ENCODE assay signal across 1 cellular context in genomic region chr9:116417464-116417863, GRCh38.
TF ChIP-seq lines count a peak whose summit lies in the region.

No MANE protein-coding gene starts in this region.

TF ChIP-seq in K562, 482 proteins besides CTCF, POLR2A, EP300 and RAD21 (continued from another document and continues in another):
- TF ChIP-seq JUND (IDR thresholded peaks at IDR 0.05; ENCODE audit: borderline replicate concordance, low read depth, low read length): peak; percentile 72
- TF ChIP-seq JUND (tag; IDR thresholded peaks at IDR 0.05; ENCODE audit: borderline replicate concordance, low read depth, low read length): peak; percentile 67; the same call in 1 of the 3 replicates
- TF ChIP-seq ZNF699 (CRISPR knock-in tag; IDR thresholded peaks at IDR 0.05; ENCODE audit: insufficient replicate concordance): no peak
- TF ChIP-seq RERE (CRISPR knock-in tag; IDR thresholded peaks at IDR 0.05; ENCODE audit: borderline replicate concordance): no peak
- TF ChIP-seq, protein P1, sequence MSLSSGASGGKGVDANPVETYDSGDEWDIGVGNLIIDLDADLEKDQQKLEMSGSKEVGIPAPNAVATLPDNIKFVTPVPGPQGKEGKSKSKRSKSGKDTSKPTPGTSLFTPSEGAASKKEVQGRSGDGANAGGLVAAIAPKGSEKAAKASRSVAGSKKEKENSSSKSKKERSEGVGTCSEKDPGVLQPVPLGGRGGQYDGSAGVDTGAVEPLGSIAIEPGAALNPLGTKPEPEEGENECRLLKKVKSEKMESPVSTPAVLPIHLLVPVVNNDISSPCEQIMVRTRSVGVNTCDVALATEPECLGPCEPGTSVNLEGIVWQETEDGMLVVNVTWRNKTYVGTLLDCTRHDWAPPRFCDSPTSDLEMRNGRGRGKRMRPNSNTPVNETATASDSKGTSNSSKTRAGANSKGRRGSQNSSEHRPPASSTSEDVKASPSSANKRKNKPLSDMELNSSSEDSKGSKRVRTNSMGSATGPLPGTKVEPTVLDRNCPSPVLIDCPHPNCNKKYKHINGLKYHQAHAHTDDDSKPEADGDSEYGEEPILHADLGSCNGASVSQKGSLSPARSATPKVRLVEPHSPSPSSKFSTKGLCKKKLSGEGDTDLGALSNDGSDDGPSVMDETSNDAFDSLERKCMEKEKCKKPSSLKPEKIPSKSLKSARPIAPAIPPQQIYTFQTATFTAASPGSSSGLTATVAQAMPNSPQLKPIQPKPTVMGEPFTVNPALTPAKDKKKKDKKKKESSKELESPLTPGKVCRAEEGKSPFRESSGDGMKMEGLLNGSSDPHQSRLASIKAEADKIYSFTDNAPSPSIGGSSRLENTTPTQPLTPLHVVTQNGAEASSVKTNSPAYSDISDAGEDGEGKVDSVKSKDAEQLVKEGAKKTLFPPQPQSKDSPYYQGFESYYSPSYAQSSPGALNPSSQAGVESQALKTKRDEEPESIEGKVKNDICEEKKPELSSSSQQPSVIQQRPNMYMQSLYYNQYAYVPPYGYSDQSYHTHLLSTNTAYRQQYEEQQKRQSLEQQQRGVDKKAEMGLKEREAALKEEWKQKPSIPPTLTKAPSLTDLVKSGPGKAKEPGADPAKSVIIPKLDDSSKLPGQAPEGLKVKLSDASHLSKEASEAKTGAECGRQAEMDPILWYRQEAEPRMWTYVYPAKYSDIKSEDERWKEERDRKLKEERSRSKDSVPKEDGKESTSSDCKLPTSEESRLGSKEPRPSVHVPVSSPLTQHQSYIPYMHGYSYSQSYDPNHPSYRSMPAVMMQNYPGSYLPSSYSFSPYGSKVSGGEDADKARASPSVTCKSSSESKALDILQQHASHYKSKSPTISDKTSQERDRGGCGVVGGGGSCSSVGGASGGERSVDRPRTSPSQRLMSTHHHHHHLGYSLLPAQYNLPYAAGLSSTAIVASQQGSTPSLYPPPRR (CRISPR knock-in tag; IDR thresholded peaks at IDR 0.05; ENCODE audit: borderline replicate concordance): no peak
- TF ChIP-seq NFE2L1 (tag; IDR thresholded peaks at IDR 0.05; ENCODE audit: borderline replicate concordance, low read depth): no peak
- TF ChIP-seq ELF2 (CRISPR knock-in tag; IDR thresholded peaks at IDR 0.05): no peak
- no peak for TF ChIP-seq NKRF (IDR thresholded peaks at IDR 0.05; ENCODE audit: borderline replicate concordance)
- peak; percentile 37; the same call in 1 of the 2 replicates for TF ChIP-seq JUN (IDR thresholded peaks at IDR 0.05; ENCODE audit: borderline replicate concordance, low read depth, low read length)
- no peak for TF ChIP-seq JUN (CRISPR knock-in tag; IDR thresholded peaks at IDR 0.05; ENCODE audit: borderline replicate concordance)
- no peak for TF ChIP-seq SMARCE1 (IDR thresholded peaks at IDR 0.05)
- TF ChIP-seq WHSC1 (IDR thresholded peaks at IDR 0.05; ENCODE audit: low read length): no peak
- TF ChIP-seq, protein P2, sequence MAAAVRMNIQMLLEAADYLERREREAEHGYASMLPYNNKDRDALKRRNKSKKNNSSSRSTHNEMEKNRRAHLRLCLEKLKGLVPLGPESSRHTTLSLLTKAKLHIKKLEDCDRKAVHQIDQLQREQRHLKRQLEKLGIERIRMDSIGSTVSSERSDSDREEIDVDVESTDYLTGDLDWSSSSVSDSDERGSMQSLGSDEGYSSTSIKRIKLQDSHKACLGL (CRISPR knock-in tag; IDR thresholded peaks at IDR 0.05; ENCODE audit: borderline replicate concordance, poor library complexity, severe bottlenecking): no peak
- TF ChIP-seq RBM39 (optimal IDR thresholded peaks at IDR 0.05; ENCODE audit: low read depth, low read length): no peak
- no peak for TF ChIP-seq CHCHD3 (CRISPR knock-in tag; IDR thresholded peaks at IDR 0.05)
- no peak for TF ChIP-seq XRCC5 (IDR thresholded peaks at IDR 0.05; ENCODE audit: low read depth, low read length)
- no peak for TF ChIP-seq NR2F6 (CRISPR knock-in tag; IDR thresholded peaks at IDR 0.05)
- no peak for TF ChIP-seq NCOA4 (IDR thresholded peaks at IDR 0.05; ENCODE audit: partially characterized antibody)
- TF ChIP-seq RREB1 (CRISPR knock-in tag; IDR thresholded peaks at IDR 0.05): no peak
- TF ChIP-seq SIX5 (IDR thresholded peaks at IDR 0.05; ENCODE audit: borderline replicate concordance in 1 of 2, insufficient read depth in 1 of 2, low read depth in 1 of 2, low read length in 2 of 2): no peak
- no peak for TF ChIP-seq ZNF282 (CRISPR knock-in tag; IDR thresholded peaks at IDR 0.05)
- TF ChIP-seq HNRNPK (IDR thresholded peaks at IDR 0.05; ENCODE audit: low read depth, low read length, poor library complexity, severe bottlenecking): no peak
- no peak for TF ChIP-seq TCFL5 (CRISPR knock-in tag; conservative IDR thresholded peaks at IDR 0.05)
- TF ChIP-seq ZKSCAN3 (CRISPR knock-in tag; IDR thresholded peaks at IDR 0.05): no peak
- TF ChIP-seq MTA2 (IDR thresholded peaks at IDR 0.05; ENCODE audit: low read depth): no peak
- TF ChIP-seq NFRKB (IDR thresholded peaks at IDR 0.05; ENCODE audit: low read depth): no peak
- TF ChIP-seq ZNF785 (CRISPR knock-in tag; IDR thresholded peaks at IDR 0.05): no peak
- TF ChIP-seq PKNOX1 (IDR thresholded peaks at IDR 0.05): no peak
- TF ChIP-seq GABPB1 (CRISPR knock-in tag; IDR thresholded peaks at IDR 0.05): no peak
- TF ChIP-seq CHD1 (IDR thresholded peaks at IDR 0.05; ENCODE audit: low read length): no peak
- TF ChIP-seq ZNF589 (CRISPR knock-in tag; IDR thresholded peaks at IDR 0.05; ENCODE audit: low read depth): no peak
- no peak for TF ChIP-seq FOXA3 (CRISPR knock-in tag; conservative IDR thresholded peaks at IDR 0.05 in 1 of 2, IDR thresholded peaks at IDR 0.05 in 1 of 2)
- TF ChIP-seq CXXC5 (CRISPR knock-in tag; IDR thresholded peaks at IDR 0.05): no peak
- 0 out of 2 replicates have a peak, but pooled peaks have one; percentile 25 for TF ChIP-seq CBFA2T3 (IDR thresholded peaks at IDR 0.05)
- TF ChIP-seq MAFK (IDR thresholded peaks at IDR 0.05; ENCODE audit: low read length): no peak
- no peak for TF ChIP-seq POLR3G (IDR thresholded peaks at IDR 0.05; ENCODE audit: extremely low read depth, insufficient read length, insufficient replicate concordance)
- TF ChIP-seq LEF1 (IDR thresholded peaks at IDR 0.05): no peak
- no peak for TF ChIP-seq MAFF (IDR thresholded peaks at IDR 0.05; ENCODE audit: low read length)
- TF ChIP-seq, protein P3, sequence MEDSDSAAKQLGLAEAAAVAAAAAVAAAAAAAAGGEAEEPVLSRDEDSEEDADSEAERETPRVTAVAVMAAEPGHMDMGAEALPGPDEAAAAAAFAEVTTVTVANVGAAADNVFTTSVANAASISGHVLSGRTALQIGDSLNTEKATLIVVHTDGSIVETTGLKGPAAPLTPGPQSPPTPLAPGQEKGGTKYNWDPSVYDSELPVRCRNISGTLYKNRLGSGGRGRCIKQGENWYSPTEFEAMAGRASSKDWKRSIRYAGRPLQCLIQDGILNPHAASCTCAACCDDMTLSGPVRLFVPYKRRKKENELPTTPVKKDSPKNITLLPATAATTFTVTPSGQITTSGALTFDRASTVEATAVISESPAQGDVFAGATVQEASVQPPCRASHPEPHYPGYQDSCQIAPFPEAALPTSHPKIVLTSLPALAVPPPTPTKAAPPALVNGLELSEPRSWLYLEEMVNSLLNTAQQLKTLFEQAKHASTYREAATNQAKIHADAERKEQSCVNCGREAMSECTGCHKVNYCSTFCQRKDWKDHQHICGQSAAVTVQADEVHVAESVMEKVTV (CRISPR knock-in tag; IDR thresholded peaks at IDR 0.05): no peak
- no peak for TF ChIP-seq COPS2 (conservative IDR thresholded peaks at IDR 0.05)
